In genomic region chr16:35631261-35631945, GRCh38 we compare ENCODE assay signal across 18 cellular contexts.
"Had no signal": no experiment of that assay in that cellular context is flagged by ENCODE, and none has a peak within 500 bp of the region (broad histone marks: within the 10 kb centered on the region; RNA-seq: fewer than 3 reads in every experiment).

No MANE protein-coding gene starts in this region.

- H3K36me3 ChIP-seq: brain microvascular endothelial cell, neutrophil, pancreas had no signal

- H3K4me3 ChIP-seq: dorsolateral prefrontal cortex, lung, pancreas had no signal

- ATAC-seq: activated CD8-positive, alpha-beta T cell treated with anti-CD3 and anti-CD28 coated beads, Interleukin-2, amount 10 ng/mL, durations not matched to agents 7 days and 5 days; activated T-cell treated with anti-CD3 and anti-CD28 coated beads, Interleukin-2, amount 50 U/mL, for 4 hours; left lobe of liver; natural killer cell treated with Interleukin-12 subunit alpha and Interleukin-12 subunit beta and Interleukin-15 and Interleukin-18, amount 100 ng/mL, for 72 hours; pancreas; stimulated activated naive B cell treated with anti-CD40 and anti-IgM and Interleukin-4, amounts not matched to agents 10 μg/mL and 1 μg/mL and 100 μg/mL, for 72 hours had no signal

- DNase-seq: activated CD4-positive, alpha-beta T cell treated with anti-CD3 and anti-CD28 coated beads, Interleukin-2, amount 10 ng/mL, durations not matched to agents 24 days and 14 days; activated CD4-positive, CD25-positive, alpha-beta regulatory T cell; activated CD8-positive, alpha-beta T cell treated with anti-CD3 and anti-CD28 coated beads, Interleukin-2, amount 10 ng/mL, durations not matched to agents 7 days and 5 days; activated effector memory CD4-positive, alpha-beta T cell treated with anti-CD3 and anti-CD28 coated beads, Interleukin-2, amount 50 U/mL, for 16 hours; activated naive CD4-positive, alpha-beta T cell treated with anti-CD3 and anti-CD28 coated beads, Interleukin-2, amount 50 U/mL, for 16 hours; activated T-cell treated with anti-CD3 and anti-CD28 coated beads, Interleukin-2, amount 50 U/mL, for 4 hours; aorta; brain microvascular endothelial cell; central memory CD4-positive, alpha-beta T cell; dorsolateral prefrontal cortex; head of caudate nucleus; pancreas; stimulated activated naive B cell treated with anti-CD40 and anti-IgM and Interleukin-4, amounts not matched to agents 10 μg/mL and 1 μg/mL and 100 μg/mL, for 72 hours; T-helper 9 cell had no signal

- H3K9me3 ChIP-seq: neutrophil, pancreas had no signal

- H3K27ac ChIP-seq: brain microvascular endothelial cell, dorsolateral prefrontal cortex, neutrophil, pancreas had no signal

- H3K4me1 ChIP-seq: pancreas had no signal

- H3K27me3 ChIP-seq: brain microvascular endothelial cell, neutrophil, pancreas had no signal
